Comparison of ENCODE assay signal across 8 cellular contexts in the genomic region with DNA sequence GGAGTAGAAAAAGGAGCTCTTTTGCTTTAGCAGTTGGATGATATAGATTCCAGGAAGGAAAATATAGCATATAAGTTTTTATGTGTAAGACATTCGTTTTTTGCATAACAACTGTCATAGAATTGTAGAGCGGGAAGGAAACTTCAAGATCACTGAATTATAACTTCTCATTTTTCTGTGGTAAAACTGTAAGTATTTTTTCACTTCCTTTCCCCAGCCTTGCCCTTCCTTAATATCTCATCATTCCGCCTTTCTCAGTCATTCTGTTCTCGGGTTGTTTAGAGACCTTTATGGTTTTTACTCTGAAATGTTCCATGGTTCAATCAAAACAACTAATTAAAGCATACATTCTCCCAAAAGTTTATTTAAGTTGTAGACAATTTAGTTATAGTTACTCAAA. TPM values are rescaled to one million over a fixed set of nuclear protein-coding genes. Genes with fewer than 3 reads are reported as not detected.
A peak's percentile ranks its signal among the peaks of the same experiment; 100 is the strongest.
DNase-seq lines count a peak whose midpoint lies in the region; ATAC-seq, FAIRE-seq and TF ChIP-seq lines count a peak whose summit lies in the region.

No MANE protein-coding gene starts in this region.

- H4K20me1 ChIP-seq in MM.1S (ENCODE audit: insufficient read depth, low read length), result no peaks in the 10 kb centered on the region
- H4K20me1 ChIP-seq in astrocyte (ENCODE audit: insufficient read depth, low read length), result no peaks in the 10 kb centered on the region

- H3K9me3 ChIP-seq in MM.1S (replicated peaks; ENCODE audit: insufficient read depth, low read length) (no peaks in the 10 kb centered on the region), astrocyte (ENCODE audit: insufficient read depth, low read depth, low read length) (no peaks in the 10 kb centered on the region)

- H3K4me1 ChIP-seq in MM.1S (ENCODE audit: low read length) (peaks cover 20% of the 10 kb centered on the region), astrocyte (ENCODE audit: insufficient read depth, low read length) (peaks cover 4% of the 10 kb centered on the region)

- H3K4me1 Mint-ChIP-seq in astrocyte (ENCODE audit: low read depth, unreplicated experiment), result peaks cover 4% of the 10 kb centered on the region
- peaks cover 21% of the 10 kb centered on the region for H3K4me1 Mint-ChIP-seq in osteocyte (ENCODE audit: unreplicated experiment)

- H3K4me3 ChIP-seq in MM.1S (ENCODE audit: low read length) (peak overlapping the region; percentile 89), astrocyte (ENCODE audit: insufficient read depth, low read depth, low read length) (no peak overlapping the region)

- H3K27me3 Mint-ChIP-seq in astrocyte (ENCODE audit: low read depth, unreplicated experiment) (peaks cover 11% of the 10 kb centered on the region), osteocyte (ENCODE audit: unreplicated experiment) (peaks cover 9% of the 10 kb centered on the region)

- H3K36me3 Mint-ChIP-seq in astrocyte (ENCODE audit: low read depth, unreplicated experiment) (no peaks in the 10 kb centered on the region), osteocyte (ENCODE audit: unreplicated experiment) (peaks cover 3% of the 10 kb centered on the region)

- DNase-seq in GDM1 (lab: John Stamatoyannopoulos, UW) (peak; percentile 6), MM.1S (no peak), astrocyte (ENCODE audit: low read depth) (no peak), osteocyte (ENCODE audit: extremely low spot score, unreplicated experiment) (no peak)
- no peak for DNase-seq in activated CD4-positive, CD25-positive, alpha-beta regulatory T cell treated with anti-CD3 and anti-CD28 coated beads, Interleukin-2, amount 50 U/mL, for 72 hours

- H3K9ac ChIP-seq in MM.1S (ENCODE audit: low read length), result peak overlapping the region; percentile 70
- no peak overlapping the region for H3K9ac ChIP-seq in astrocyte (ENCODE audit: low read length)

- H3K4me3 Mint-ChIP-seq in astrocyte (ENCODE audit: unreplicated experiment) (peak overlapping the region; percentile 92), osteocyte (ENCODE audit: unreplicated experiment) (peak overlapping the region; percentile 42)

- peak overlapping the region; percentile 80 for H3K4me2 ChIP-seq in MM.1S (ENCODE audit: low read depth, low read length)
- peak overlapping the region; percentile 100 for H3K4me2 ChIP-seq in astrocyte (ENCODE audit: low read length)

- H3K27me3 ChIP-seq in MM.1S (replicated peaks; ENCODE audit: insufficient read depth, low read length) (no peaks in the 10 kb centered on the region), astrocyte (ENCODE audit: insufficient read depth, low read length) (no peaks in the 10 kb centered on the region)

- no peaks in the 10 kb centered on the region for H3K9me2 ChIP-seq in MM.1S (replicated peaks; ENCODE audit: insufficient read depth, low read length)

- H3K27ac ChIP-seq in MM.1S (ENCODE audit: low read length) (peak overlapping the region; percentile 72; the same call in 1 of the 2 replicates), astrocyte (ENCODE audit: low read depth, low read length) (no peak overlapping the region)

- no peak for ATAC-seq in HG03442 (IDR thresholded peaks at IDR 0.05; ENCODE audit: unreplicated experiment)
- ATAC-seq in HG02981 (IDR thresholded peaks at IDR 0.05; ENCODE audit: unreplicated experiment), result no peak
- no peak for ATAC-seq in HG03108 (IDR thresholded peaks at IDR 0.05; ENCODE audit: unreplicated experiment)

- H3K27ac Mint-ChIP-seq in astrocyte (ENCODE audit: unreplicated experiment), result no peak overlapping the region
- no peak overlapping the region for H3K27ac Mint-ChIP-seq in osteocyte (ENCODE audit: unreplicated experiment)

- FAIRE-seq in astrocyte (lab: Jason Lieb, UNC), result no peak

- peaks cover 3% of the 10 kb centered on the region; the same call in 1 of the 2 replicates for H3F3A ChIP-seq in MM.1S (ENCODE audit: insufficient read depth, low read length)

- no peaks in the 10 kb centered on the region for H3K9me3 Mint-ChIP-seq in astrocyte (ENCODE audit: unreplicated experiment)
- no peaks in the 10 kb centered on the region for H3K9me3 Mint-ChIP-seq in osteocyte (ENCODE audit: unreplicated experiment)

- no peak overlapping the region for H2AFZ ChIP-seq in MM.1S (ENCODE audit: low read length)
- H2AFZ ChIP-seq in astrocyte (ENCODE audit: low read depth, low read length), result no peak overlapping the region

- H3K79me2 ChIP-seq in MM.1S (ENCODE audit: low read length) (peaks cover 91% of the 10 kb centered on the region), astrocyte (ENCODE audit: insufficient read depth, low read length) (peaks cover 20% of the 10 kb centered on the region)

- peaks cover 4% of the 10 kb centered on the region; the same call in 1 of the 2 replicates for H3K36me3 ChIP-seq in MM.1S (replicated peaks; ENCODE audit: insufficient read depth, low read length)
- no peaks in the 10 kb centered on the region for H3K36me3 ChIP-seq in astrocyte (ENCODE audit: insufficient read depth, low read length)

- TF ChIP-seq CTCF in MM.1S (IDR thresholded peaks at IDR 0.05; ENCODE audit: low read length), result no peak
- no peak for TF ChIP-seq CTCF in astrocyte (IDR thresholded peaks at IDR 0.05; ENCODE audit: insufficient read depth, low read depth, low read length)
- no peak for TF ChIP-seq CTCF in osteocyte (IDR thresholded peaks at IDR 0.05)

RNA-seq across cellular contexts. Expression of a gene that starts 1.1 kb away (rescaled TPM):
- total RNA-seq in astrocyte, result 1.7 and 1.8 TPM in 2 replicates
- 1.4 and 2.4 TPM in 2 replicates for total RNA-seq in osteocyte

RNA-seq across cellular contexts. Expression of a gene that starts 1.2 kb away (rescaled TPM):
- total RNA-seq in astrocyte (13.1 and 13.8 TPM in 2 replicates), osteocyte (16.3 and 17.1 TPM in 2 replicates)

RNA-seq across cellular contexts. Expression of a gene that starts 58.1 kb away (rescaled TPM):
- total RNA-seq in astrocyte (0.19 and 0.89 TPM in 2 replicates), osteocyte (0.40 and 0.50 TPM in 2 replicates)
